ENCODE assay signal across 1 cellular context in the genomic region with DNA sequence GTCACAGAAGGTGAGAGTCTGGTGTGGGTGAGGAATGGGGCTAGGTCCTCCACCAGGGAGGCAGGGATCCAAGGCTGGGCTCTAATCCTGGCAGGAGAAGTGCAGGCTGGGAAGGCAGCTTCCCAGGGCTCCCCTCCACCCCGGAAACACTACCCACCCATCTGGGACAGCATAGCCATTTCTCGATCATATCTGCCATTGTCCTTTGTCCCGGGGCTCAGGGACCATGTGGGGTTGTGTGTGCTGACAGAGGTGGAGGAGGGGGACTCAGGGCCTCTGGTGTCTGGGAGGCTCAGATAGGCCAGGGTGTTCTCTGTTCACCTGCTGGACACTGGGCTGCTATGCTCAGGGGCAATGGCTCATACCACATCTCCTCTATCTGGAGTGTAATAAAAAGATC.
TF ChIP-seq lines count a peak whose summit lies in the region.

No MANE protein-coding gene starts in this region.

TF ChIP-seq in HepG2, 621 proteins besides CTCF, POLR2A, EP300 and RAD21:
- TF ChIP-seq, protein P1, sequence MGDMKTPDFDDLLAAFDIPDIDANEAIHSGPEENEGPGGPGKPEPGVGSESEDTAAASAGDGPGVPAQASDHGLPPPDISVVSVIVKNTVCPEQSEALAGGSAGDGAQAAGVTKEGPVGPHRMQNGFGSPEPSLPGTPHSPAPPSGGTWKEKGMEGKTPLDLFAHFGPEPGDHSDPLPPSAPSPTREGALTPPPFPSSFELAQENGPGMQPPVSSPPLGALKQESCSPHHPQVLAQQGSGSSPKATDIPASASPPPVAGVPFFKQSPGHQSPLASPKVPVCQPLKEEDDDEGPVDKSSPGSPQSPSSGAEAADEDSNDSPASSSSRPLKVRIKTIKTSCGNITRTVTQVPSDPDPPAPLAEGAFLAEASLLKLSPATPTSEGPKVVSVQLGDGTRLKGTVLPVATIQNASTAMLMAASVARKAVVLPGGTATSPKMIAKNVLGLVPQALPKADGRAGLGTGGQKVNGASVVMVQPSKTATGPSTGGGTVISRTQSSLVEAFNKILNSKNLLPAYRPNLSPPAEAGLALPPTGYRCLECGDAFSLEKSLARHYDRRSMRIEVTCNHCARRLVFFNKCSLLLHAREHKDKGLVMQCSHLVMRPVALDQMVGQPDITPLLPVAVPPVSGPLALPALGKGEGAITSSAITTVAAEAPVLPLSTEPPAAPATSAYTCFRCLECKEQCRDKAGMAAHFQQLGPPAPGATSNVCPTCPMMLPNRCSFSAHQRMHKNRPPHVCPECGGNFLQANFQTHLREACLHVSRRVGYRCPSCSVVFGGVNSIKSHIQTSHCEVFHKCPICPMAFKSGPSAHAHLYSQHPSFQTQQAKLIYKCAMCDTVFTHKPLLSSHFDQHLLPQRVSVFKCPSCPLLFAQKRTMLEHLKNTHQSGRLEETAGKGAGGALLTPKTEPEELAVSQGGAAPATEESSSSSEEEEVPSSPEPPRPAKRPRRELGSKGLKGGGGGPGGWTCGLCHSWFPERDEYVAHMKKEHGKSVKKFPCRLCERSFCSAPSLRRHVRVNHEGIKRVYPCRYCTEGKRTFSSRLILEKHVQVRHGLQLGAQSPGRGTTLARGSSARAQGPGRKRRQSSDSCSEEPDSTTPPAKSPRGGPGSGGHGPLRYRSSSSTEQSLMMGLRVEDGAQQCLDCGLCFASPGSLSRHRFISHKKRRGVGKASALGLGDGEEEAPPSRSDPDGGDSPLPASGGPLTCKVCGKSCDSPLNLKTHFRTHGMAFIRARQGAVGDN (CRISPR knock-in tag; IDR thresholded peaks at IDR 0.05): peak; percentile 27
- TF ChIP-seq ZNF263 (CRISPR knock-in tag; IDR thresholded peaks at IDR 0.05): 0 out of 2 replicates have a peak, but pooled peaks have one; percentile 48
- no peak for TF ChIP-seq ZNF589 (CRISPR knock-in tag; conservative IDR thresholded peaks at IDR 0.05)
